In genomic region chr22:47123006-47123826, GRCh38 we compare ENCODE assay signal across 2 cellular contexts.
TF ChIP-seq lines count a peak whose summit lies in the region.

No MANE protein-coding gene starts in this region.

TF ChIP-seq in IMR-90, 13 proteins besides CTCF, POLR2A, EP300 and RAD21:
- TF ChIP-seq, protein P1, sequence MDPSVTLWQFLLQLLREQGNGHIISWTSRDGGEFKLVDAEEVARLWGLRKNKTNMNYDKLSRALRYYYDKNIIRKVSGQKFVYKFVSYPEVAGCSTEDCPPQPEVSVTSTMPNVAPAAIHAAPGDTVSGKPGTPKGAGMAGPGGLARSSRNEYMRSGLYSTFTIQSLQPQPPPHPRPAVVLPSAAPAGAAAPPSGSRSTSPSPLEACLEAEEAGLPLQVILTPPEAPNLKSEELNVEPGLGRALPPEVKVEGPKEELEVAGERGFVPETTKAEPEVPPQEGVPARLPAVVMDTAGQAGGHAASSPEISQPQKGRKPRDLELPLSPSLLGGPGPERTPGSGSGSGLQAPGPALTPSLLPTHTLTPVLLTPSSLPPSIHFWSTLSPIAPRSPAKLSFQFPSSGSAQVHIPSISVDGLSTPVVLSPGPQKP (IDR thresholded peaks at IDR 0.05; ENCODE audit: borderline replicate concordance, low read depth, low read length): no peak
- TF ChIP-seq MXI1 (IDR thresholded peaks at IDR 0.05; ENCODE audit: borderline replicate concordance, low read depth, low read length): no peak

TF ChIP-seq in H1, 55 proteins besides CTCF, POLR2A, EP300 and RAD21:
- TF ChIP-seq TAF7 (optimal IDR thresholded peaks at IDR 0.05; ENCODE audit: borderline replicate concordance, low read depth, low read length): no peak
- no peak for TF ChIP-seq HDAC2 (IDR thresholded peaks at IDR 0.05; ENCODE audit: borderline replicate concordance in 1 of 2, low read depth in 2 of 2, low read length in 2 of 2)
- TF ChIP-seq RXRA (IDR thresholded peaks at IDR 0.05; ENCODE audit: insufficient read depth, low read depth, low read length): no peak
- TF ChIP-seq SP1 (IDR thresholded peaks at IDR 0.05; ENCODE audit: low read depth, low read length): no peak
- TF ChIP-seq TEAD4 (IDR thresholded peaks at IDR 0.05; ENCODE audit: low read depth, low read length): no peak
- TF ChIP-seq USF2 (IDR thresholded peaks at IDR 0.05; ENCODE audit: low read length): no peak
- no peak for TF ChIP-seq PHF8 (conservative IDR thresholded peaks at IDR 0.05; ENCODE audit: low read depth, low read length)
- no peak for TF ChIP-seq SRF (IDR thresholded peaks at IDR 0.05; ENCODE audit: low read depth, low read length)
- TF ChIP-seq CHD2 (IDR thresholded peaks at IDR 0.05; ENCODE audit: low read length): no peak
- TF ChIP-seq SP4 (IDR thresholded peaks at IDR 0.05; ENCODE audit: low read length): no peak
